Comparison of ENCODE assay signal across 18 cellular contexts in the genomic region with DNA sequence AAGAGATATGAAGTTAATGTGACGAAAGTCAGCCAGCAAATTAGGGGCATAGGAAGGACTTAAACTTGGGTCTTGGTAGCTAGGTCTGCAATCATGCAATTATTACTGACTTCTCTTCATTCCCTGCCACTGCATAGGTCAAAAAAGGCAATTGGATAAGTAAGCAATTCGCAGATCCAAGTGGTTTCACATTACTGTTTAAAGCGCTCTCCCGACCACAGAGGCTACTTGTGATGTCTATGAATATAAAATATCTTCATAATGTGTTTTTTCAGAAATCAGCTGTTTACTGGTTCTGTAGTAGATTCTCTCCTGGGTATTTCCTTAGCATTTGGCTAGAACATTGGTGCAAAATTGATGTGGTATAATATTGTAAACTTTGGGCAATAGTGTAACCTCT.
"Had no signal": no experiment of that assay in that cellular context is flagged by ENCODE, and none has a peak within 500 bp of the region (broad histone marks: within the 10 kb centered on the region; RNA-seq: fewer than 3 reads in every experiment).

No MANE protein-coding gene starts in this region.

- H3K4me1 ChIP-seq: psoas muscle, right lobe of liver, tibial artery, uterus had no signal

- H3K36me3 ChIP-seq: right lobe of liver, tibial artery, upper lobe of left lung, uterus had no signal

- H3K27ac Mint-ChIP-seq: nephron; stimulated activated effector memory CD8-positive, alpha-beta T cell treated with anti-CD3 and anti-CD28 coated beads, Interleukin-12 subunit alpha, Interleukin-12 subunit beta, amount 100 ng/mL, for 72 hours; stimulated activated naive CD8-positive, alpha-beta T cell treated with anti-CD3 and anti-CD28 coated beads, Interleukin-15, Interleukin-2, amounts not matched to agents 100 ng/mL and 50 ng/mL, for 24 hours had no signal

- DNase-seq: effector memory CD4-positive, alpha-beta T cell; foreskin fibroblast; left colon; mesendoderm; naive B cell; occipital lobe; psoas muscle; retina; right lobe of liver; stimulated activated CD4-positive, alpha-beta T cell treated with anti-CD3 and anti-CD28 coated beads, Interleukin-4, amount 100 ng/mL, for 1 hour; stimulated activated CD8-positive, alpha-beta memory T cell treated with anti-CD3 and anti-CD28 coated beads, Interleukin-4, amount 100 ng/mL, for 48 hours; tibial artery; upper lobe of left lung; uterus had no signal

- H3K27me3 Mint-ChIP-seq: naive B cell; stimulated activated naive CD8-positive, alpha-beta T cell treated with anti-CD3 and anti-CD28 coated beads, Interleukin-15, Interleukin-2, amounts not matched to agents 100 ng/mL and 50 ng/mL, for 24 hours had no signal

- H3K4me3 ChIP-seq: psoas muscle, right lobe of liver, tibial artery, upper lobe of left lung, uterus had no signal

- H3K4me3 Mint-ChIP-seq: naive B cell; nephron; stimulated activated effector memory CD8-positive, alpha-beta T cell treated with anti-CD3 and anti-CD28 coated beads, Interleukin-12 subunit alpha, Interleukin-12 subunit beta, amount 100 ng/mL, for 72 hours; stimulated activated naive CD8-positive, alpha-beta T cell treated with anti-CD3 and anti-CD28 coated beads, Interleukin-15, Interleukin-2, amounts not matched to agents 100 ng/mL and 50 ng/mL, for 24 hours had no signal

- H3K27ac ChIP-seq: psoas muscle, right lobe of liver, tibial artery, upper lobe of left lung, uterus had no signal

- H3K36me3 Mint-ChIP-seq: stimulated activated effector memory CD8-positive, alpha-beta T cell treated with anti-CD3 and anti-CD28 coated beads, Interleukin-12 subunit alpha, Interleukin-12 subunit beta, amount 100 ng/mL, for 72 hours had no signal

- H3K9me3 ChIP-seq: psoas muscle, right lobe of liver, tibial artery, upper lobe of left lung, uterus had no signal

- H3K4me1 Mint-ChIP-seq: nephron; stimulated activated effector memory CD8-positive, alpha-beta T cell treated with anti-CD3 and anti-CD28 coated beads, Interleukin-12 subunit alpha, Interleukin-12 subunit beta, amount 100 ng/mL, for 72 hours had no signal

- H3K9me3 Mint-ChIP-seq: naive B cell; nephron; stimulated activated effector memory CD8-positive, alpha-beta T cell treated with anti-CD3 and anti-CD28 coated beads, Interleukin-12 subunit alpha, Interleukin-12 subunit beta, amount 100 ng/mL, for 72 hours; stimulated activated naive CD8-positive, alpha-beta T cell treated with anti-CD3 and anti-CD28 coated beads, Interleukin-15, Interleukin-2, amounts not matched to agents 100 ng/mL and 50 ng/mL, for 24 hours had no signal

- ATAC-seq: esophagus mucosa; left colon; psoas muscle; right lobe of liver; stimulated activated effector memory CD8-positive, alpha-beta T cell treated with anti-CD3 and anti-CD28 coated beads, Interleukin-12 subunit alpha, Interleukin-12 subunit beta, amount 100 ng/mL, for 72 hours had no signal

- H3K27me3 ChIP-seq: right lobe of liver, tibial artery, upper lobe of left lung, uterus had no signal
